In genomic region chr16:21081329-21081728, GRCh38 we compare ENCODE assay signal across 24 cellular contexts.
"Had no signal": no experiment of that assay in that cellular context is flagged by ENCODE, and none has a peak within 500 bp of the region (broad histone marks: within the 10 kb centered on the region; RNA-seq: fewer than 3 reads in every experiment).

No MANE protein-coding gene starts in this region.

- ATAC-seq: HepG2, PC-3, Right ventricle myocardium inferior had no signal

- H3K4me1 ChIP-seq: SJCRH30 had no signal

- DNase-seq: IMR-90, Karpas-422, KG1, MG63, NCI-H1092, NCI-H1105 treated with DMSO at 0.1 percent for 48 hours, NCI-H1417 treated with DMSO at 0.1 percent for 48 hours, NCI-H187, NCI-H2029, NCI-H2081 treated with DMSO at 0.1 percent for 48 hours, NCI-H2171, NCI-H226, NCI-H446, NCI-H510A, NCI-H526, NCI-H82, PC-3, Peyer's patch, SHP77 treated with DMSO at 0.1 percent for 48 hours, SJCRH30, SW 1271 had no signal

- H3K27me3 ChIP-seq: MG63, Peyer's patch, SJCRH30 had no signal

- H3K4me3 ChIP-seq: MG63, Peyer's patch, SJCRH30, SK-N-MC had no signal

- H3K9me3 ChIP-seq: MG63, Peyer's patch, SJCRH30 had no signal

- H3K27ac ChIP-seq: Peyer's patch, SJCRH30, SK-N-MC had no signal

- H3K36me3 ChIP-seq: MG63, Peyer's patch, SJCRH30 had no signal
